In genomic region chr19:38321646-38322323, GRCh38 we compare ENCODE assay signal across 11 cellular contexts. TPM values are rescaled to one million over a fixed set of nuclear protein-coding genes. Genes with fewer than 3 reads are reported as not detected.
A peak's percentile ranks its signal among the peaks of the same experiment; 100 is the strongest.
DNase-seq lines count a peak whose midpoint lies in the region; ATAC-seq and TF ChIP-seq lines count a peak whose summit lies in the region.
"Had no signal": no experiment of that assay in that cellular context is flagged by ENCODE, and none has a peak within 500 bp of the region (broad histone marks: within the 10 kb centered on the region; RNA-seq: fewer than 3 reads in every experiment).

No MANE protein-coding gene starts in this region.

- H3K9me3 Mint-ChIP-seq in nephron, result no peaks in the 10 kb centered on the region

- H3K27ac Mint-ChIP-seq in nephron, result peak overlapping the region in 1 of 3 experiments; percentile 8

- H3K27me3 ChIP-seq in BLaER1 treated with 17β-estradiol and CSF1 and Interleukin-3, amounts not matched to agents 10 nM and 100 nM, result no peaks in the 10 kb centered on the region

- POLR2A ChIA-PET in HEK293T (lab: Yijun Ruan, JAX), result no interaction called here

- H3K9me3 ChIP-seq in BLaER1 treated with 17β-estradiol and CSF1 and Interleukin-3, amounts not matched to agents 10 nM and 100 nM (replicated peaks in 1 of 11), result no peaks in the 10 kb centered on the region

- H3K4me1 Mint-ChIP-seq in nephron, result peaks cover 9% of the 10 kb centered on the region

- H3K36me3 Mint-ChIP-seq in nephron (ENCODE audit: low read depth), result no peaks in the 10 kb centered on the region

- H3K4me3 ChIP-seq in BLaER1 treated with 17β-estradiol and CSF1 and Interleukin-3, amounts not matched to agents 10 nM and 100 nM, result peak overlapping the region in 8 of 10 experiments; percentile 71 to 86 (median 77); a peak in 13 of 20 replicates

- peaks cover 59% of the 10 kb centered on the region for H3K27me3 Mint-ChIP-seq in nephron (ENCODE audit: low read depth)

- ATAC-seq in esophagus mucosa (peak; percentile 67), HG03520 (IDR thresholded peaks at IDR 0.05; ENCODE audit: unreplicated experiment) (no peak), HG03354 (IDR thresholded peaks at IDR 0.05; ENCODE audit: poor library complexity, severe bottlenecking, unreplicated experiment) (no peak)
- ATAC-seq: activated CD4-positive, CD25-positive, alpha-beta regulatory T cell treated with anti-CD3 and anti-CD28 coated beads, Interleukin-2, amount 50 U/mL, for 24 hours had no signal

- peaks cover 26 to 41% (median 35%) of the 10 kb centered on the region in 11 experiments for H3K36me3 ChIP-seq in BLaER1 treated with 17β-estradiol and CSF1 and Interleukin-3, amounts not matched to agents 10 nM and 100 nM

- peak overlapping the region; percentile 87 to 98 (median 93) for H3K4me2 ChIP-seq in BLaER1 treated with 17β-estradiol and CSF1 and Interleukin-3, amounts not matched to agents 10 nM and 100 nM

- peak overlapping the region in 10 of 11 experiments; percentile 73 to 87 (median 84); a peak in 17 of 22 replicates for H3K9ac ChIP-seq in BLaER1 treated with 17β-estradiol and CSF1 and Interleukin-3, amounts not matched to agents 10 nM and 100 nM

- CTCF ChIA-PET in HEK293T (lab: Yijun Ruan, JAX), result no interaction called here

- peak overlapping the region in 6 of 11 experiments; percentile 3 to 54 (median 21); a peak in 8 of 22 replicates for H3K27ac ChIP-seq in BLaER1 treated with 17β-estradiol and CSF1 and Interleukin-3, amounts not matched to agents 10 nM and 100 nM

- no peak for TF ChIP-seq CTCF in nephron (IDR thresholded peaks at IDR 0.05; ENCODE audit: unreplicated experiment in 3 of 3)

- peaks cover 48 to 63% (median 52%) of the 10 kb centered on the region in 10 experiments for H3K4me1 ChIP-seq in BLaER1 treated with 17β-estradiol and CSF1 and Interleukin-3, amounts not matched to agents 10 nM and 100 nM

- peak overlapping the region; percentile 7 to 79 (median 78) for H3K4me3 Mint-ChIP-seq in nephron

- DNase-seq in OCI-M1 (lab: John Stamatoyannopoulos, UW) (peak; percentile 37), EL (no peak), HEK293T (ENCODE audit: extremely low spot score) (no peak)
- DNase-seq: NCI-H1436; stimulated activated CD4-positive, alpha-beta T cell treated with anti-CD3 and anti-CD28 coated beads, Interleukin-12 subunit alpha, Interleukin-12 subunit beta, amount 100 ng/mL, for 4 hours had no signal

- H4K20me1 ChIP-seq in BLaER1 treated with 17β-estradiol and CSF1 and Interleukin-3, amounts not matched to agents 10 nM and 100 nM, result peaks cover 0 to 50% (median 8%) of the 10 kb centered on the region in 11 experiments; a peak in 10 of 22 replicates

TF ChIP-seq in HEK293T, 16 proteins besides CTCF, POLR2A, EP300 and RAD21:
- TF ChIP-seq FOXK2 (IDR thresholded peaks at IDR 0.05), result no peak
- no peak for TF ChIP-seq SP1 (IDR thresholded peaks at IDR 0.05)
- no peak for TF ChIP-seq L3MBTL2 (conservative IDR thresholded peaks at IDR 0.05)
- TF ChIP-seq HDGF (IDR thresholded peaks at IDR 0.05; ENCODE audit: borderline replicate concordance), result no peak
- TF ChIP-seq FOXM1 (IDR thresholded peaks at IDR 0.05; ENCODE audit: borderline replicate concordance), result no peak
- TF ChIP-seq ELF4 (IDR thresholded peaks at IDR 0.05), result no peak
- TF ChIP-seq BHLHE40 (IDR thresholded peaks at IDR 0.05; ENCODE audit: borderline replicate concordance), result no peak
- no peak for TF ChIP-seq FOXA1 (IDR thresholded peaks at IDR 0.05)
- TF ChIP-seq CTBP1 (IDR thresholded peaks at IDR 0.05; ENCODE audit: borderline replicate concordance), result no peak

RNA-seq across cellular contexts. Expression of gene KCNK6, which starts 2.1 kb away (rescaled TPM):
- total RNA-seq in esophagus mucosa, result 22.8 TPM

RNA-seq across cellular contexts. Expression of gene YIF1B, which starts 6.0 kb away (rescaled TPM):
- total RNA-seq in esophagus mucosa, result 43.1 TPM

RNA-seq across cellular contexts. Expression of gene CATSPERG, which starts 13.8 kb away (rescaled TPM):
- 2.0 TPM for total RNA-seq in esophagus mucosa

RNA-seq across cellular contexts. Expression of gene C19orf33, which starts 17.7 kb away (rescaled TPM):
- total RNA-seq in esophagus mucosa, result 272 TPM

RNA-seq across cellular contexts. Expression of gene PSMD8, which starts 52.6 kb away (rescaled TPM):
- 154 TPM for total RNA-seq in esophagus mucosa
